ENCODE assay signal across 27 cellular contexts in genomic region chr7:152338553-152338952, GRCh38.
"Had no signal": no experiment of that assay in that cellular context is flagged by ENCODE, and none has a peak within 500 bp of the region (broad histone marks: within the 10 kb centered on the region; RNA-seq: fewer than 3 reads in every experiment).

No MANE protein-coding gene starts in this region.

- H3K9me3 ChIP-seq: heart right ventricle, neutrophil, testis, transverse colon had no signal

- H3K27ac ChIP-seq: coronary artery, dorsolateral prefrontal cortex, foreskin keratinocyte, heart right ventricle, neutrophil, skin epidermis, testis, transverse colon had no signal

- H3K27me3 ChIP-seq: dorsolateral prefrontal cortex, foreskin keratinocyte, heart right ventricle, neutrophil, testis, transverse colon had no signal

- ATAC-seq: activated CD4-positive, alpha-beta T cell treated with anti-CD3 and anti-CD28 coated beads for 36 hours; activated CD8-positive, alpha-beta memory T cell treated with anti-CD3 and anti-CD28 coated beads, Interleukin-2, amount 10 ng/mL, durations not matched to agents 7 days and 5 days; activated CD8-positive, alpha-beta T cell treated with anti-CD3 and anti-CD28 coated beads, Interleukin-2, amount 10 ng/mL, durations not matched to agents 7 days and 5 days; activated naive CD8-positive, alpha-beta T cell treated with anti-CD3 and anti-CD28 coated beads, Interleukin-2, amount 50 U/mL, for 24 hours; esophagus mucosa; foreskin keratinocyte; heart right ventricle; left cardiac atrium; left ventricle myocardium superior; sciatic nerve; stimulated activated naive CD8-positive, alpha-beta T cell treated with anti-CD3 and anti-CD28 coated beads, Interleukin-15, Interleukin-2, amounts not matched to agents 100 U/mL and 50 U/mL, for 24 hours had no signal

- H3K36me3 ChIP-seq: heart right ventricle, neutrophil, transverse colon had no signal

- H3K4me1 ChIP-seq: foreskin keratinocyte had no signal

- DNase-seq: activated CD4-positive, alpha-beta T cell treated with anti-CD3 and anti-CD28 coated beads for 36 hours; activated CD4-positive, CD25-positive, alpha-beta regulatory T cell; activated CD8-positive, alpha-beta memory T cell treated with anti-CD3 and anti-CD28 coated beads, Interleukin-2, amount 10 ng/mL, durations not matched to agents 7 days and 5 days; activated CD8-positive, alpha-beta T cell treated with anti-CD3 and anti-CD28 coated beads, Interleukin-2, amount 10 ng/mL, durations not matched to agents 7 days and 5 days; activated naive CD8-positive, alpha-beta T cell treated with anti-CD3 and anti-CD28 coated beads, Interleukin-2, amount 50 U/mL, for 24 hours; activated T-cell treated with anti-CD3 and anti-CD28 coated beads, Interleukin-2, amount 50 U/mL, for 48 hours; cerebellar nuclear complex; dorsolateral prefrontal cortex; effector memory CD4-positive, alpha-beta T cell; foreskin keratinocyte; heart right ventricle; left cardiac atrium; left ventricle myocardium superior; naive B cell; nephron progenitor cell; retina; stimulated activated CD4-positive, alpha-beta T cell treated with anti-CD3 and anti-CD28 coated beads, Interleukin-12 subunit alpha, Interleukin-12 subunit beta, amount 100 ng/mL, for 4 hours; stimulated activated CD4-positive, alpha-beta T cell treated with anti-CD3 and anti-CD28 coated beads, Interleukin-4, amount 100 ng/mL, for 1 hour; stimulated activated naive CD8-positive, alpha-beta T cell treated with anti-CD3 and anti-CD28 coated beads, Interleukin-15, Interleukin-2, amounts not matched to agents 100 U/mL and 50 U/mL, for 24 hours; T-helper 1 cell; testis; transverse colon had no signal

- H3K4me3 ChIP-seq: coronary artery, dorsolateral prefrontal cortex, heart right ventricle, skin epidermis, testis, transverse colon had no signal
